In genomic region chr4:173508386-173509002, GRCh38 we compare ENCODE assay signal across 12 cellular contexts. TPM values are rescaled to one million over a fixed set of nuclear protein-coding genes. Genes with fewer than 3 reads are reported as not detected.
A peak's percentile ranks its signal among the peaks of the same experiment; 100 is the strongest.
DNase-seq lines count a peak whose midpoint lies in the region; ATAC-seq and TF ChIP-seq lines count a peak whose summit lies in the region.
"Had no signal": no experiment of that assay in that cellular context is flagged by ENCODE, and none has a peak within 500 bp of the region (broad histone marks: within the 10 kb centered on the region; RNA-seq: fewer than 3 reads in every experiment).

No MANE protein-coding gene starts in this region.

- H3K4me1 Mint-ChIP-seq in endothelial cell (ENCODE audit: unreplicated experiment) (peaks cover 29% of the 10 kb centered on the region), neural crest cell (peaks cover 27% of the 10 kb centered on the region)

- H3K27me3 Mint-ChIP-seq in endothelial cell (ENCODE audit: unreplicated experiment), result peaks cover 40% of the 10 kb centered on the region
- peaks cover 100% of the 10 kb centered on the region for H3K27me3 Mint-ChIP-seq in neural crest cell (ENCODE audit: low read depth)

- H3K9me3 Mint-ChIP-seq in endothelial cell (ENCODE audit: unreplicated experiment), result no peaks in the 10 kb centered on the region
- no peaks in the 10 kb centered on the region for H3K9me3 Mint-ChIP-seq in neural crest cell

- peak overlapping the region; percentile 71 for H3K4me3 ChIP-seq in Karpas-422 (ENCODE audit: low read length)

- peak; percentile 46 for DNase-seq in ELF-1 (ENCODE audit: low read depth, low spot score)
- no peak for DNase-seq in Karpas-422
- DNase-seq in endothelial cell (ENCODE audit: low spot score), result no peak
- no peak for DNase-seq in neural crest cell (ENCODE audit: low read depth, low spot score)
- no peak for DNase-seq in AG08396 (ENCODE audit: low spot score)
- no peak for DNase-seq in H4 (ENCODE audit: low spot score)
- no peak for DNase-seq in EL
- DNase-seq: activated effector memory CD4-positive, alpha-beta T cell treated with Interleukin-2 at 50 U/mL for 16 hours; Calu3; NCI-H1436; SIG-M5 had no signal

- TF ChIP-seq CTCF in endothelial cell (IDR thresholded peaks at IDR 0.05; ENCODE audit: unreplicated experiment) (no peak), neural crest cell (conservative IDR thresholded peaks at IDR 0.05) (no peak)

- no peaks in the 10 kb centered on the region for H4K20me1 ChIP-seq in Karpas-422 (ENCODE audit: insufficient read depth, low read depth, low read length)

- H3K4me2 ChIP-seq in Karpas-422 (ENCODE audit: low read depth, low read length, poor library complexity, severe bottlenecking), result peak overlapping the region; percentile 85

- no peaks in the 10 kb centered on the region for H3K36me3 ChIP-seq in Karpas-422 (ENCODE audit: insufficient read depth, low read length)

- H3K36me3 Mint-ChIP-seq in endothelial cell (ENCODE audit: low read depth, unreplicated experiment) (no peaks in the 10 kb centered on the region), neural crest cell (ENCODE audit: low read depth) (peaks cover 15% of the 10 kb centered on the region)

- H3K27me3 ChIP-seq in Karpas-422 (ENCODE audit: low read length), result no peaks in the 10 kb centered on the region

- no peak overlapping the region for H3K27ac ChIP-seq in Karpas-422 (ENCODE audit: low read length)

- no peaks in the 10 kb centered on the region for H3K9me2 ChIP-seq in Karpas-422 (replicated peaks; ENCODE audit: insufficient read depth, low read length)

- peaks cover 16% of the 10 kb centered on the region for H3K4me1 ChIP-seq in Karpas-422 (ENCODE audit: low read length)

- no peaks in the 10 kb centered on the region for H3K79me2 ChIP-seq in Karpas-422 (ENCODE audit: low read length)

- peak overlapping the region; percentile 93; the same call in 1 of the 2 replicates for H2AFZ ChIP-seq in Karpas-422 (ENCODE audit: low read length)

- H3K9me3 ChIP-seq in Karpas-422 (ENCODE audit: low read length), result no peaks in the 10 kb centered on the region

- H3K4me3 Mint-ChIP-seq in endothelial cell (ENCODE audit: unreplicated experiment), result peak overlapping the region; percentile 48
- peak overlapping the region; percentile 66 for H3K4me3 Mint-ChIP-seq in neural crest cell

- no peak for ATAC-seq in HG02973 (IDR thresholded peaks at IDR 0.05; ENCODE audit: unreplicated experiment)

- H3K9ac ChIP-seq in Karpas-422 (ENCODE audit: low read length), result peak overlapping the region; percentile 78

- H3K27ac Mint-ChIP-seq in endothelial cell (ENCODE audit: unreplicated experiment) (no peak overlapping the region), neural crest cell (ENCODE audit: unreplicated experiment) (no peak overlapping the region)

RNA-seq across cellular contexts. Expression of gene HAND2, which starts 21.5 kb away (rescaled TPM):
- total RNA-seq in Karpas-422 (2014; rRNA removed; shearing (Covaris generic); ENCODE audit: low replicate concordance), result not detected in 2 replicates
- total RNA-seq in endothelial cell (ENCODE audit: unreplicated experiment) (1.5 TPM), neural crest cell (not detected in 2 replicates)
- 0.06 and 1.2 TPM in 2 replicates for total RNA-seq in H4 (2014; rRNA removed; shearing (Covaris generic))
